ENCODE assay signal across 10 cellular contexts in the genomic region with DNA sequence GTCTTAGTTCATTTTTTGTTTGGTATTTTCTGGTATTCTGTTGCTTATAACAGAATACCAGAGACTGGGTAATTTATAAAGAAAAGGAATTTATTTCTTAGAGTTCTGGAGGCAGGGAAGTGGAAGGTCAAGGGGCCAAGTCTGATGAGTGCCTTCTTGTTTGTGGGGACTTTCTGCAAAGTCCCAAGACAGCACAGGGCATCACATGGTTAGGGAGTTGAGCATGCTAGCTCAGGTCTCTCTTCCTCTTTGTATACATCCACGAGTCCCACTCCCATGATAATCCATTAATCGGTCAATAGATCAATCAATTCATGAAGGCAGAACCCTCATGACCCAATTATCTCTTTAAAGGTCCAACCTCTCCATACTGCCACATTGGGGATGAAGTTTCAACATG.
"Had no signal": no experiment of that assay in that cellular context is flagged by ENCODE, and none has a peak within 500 bp of the region (broad histone marks: within the 10 kb centered on the region; RNA-seq: fewer than 3 reads in every experiment).

No MANE protein-coding gene starts in this region.

- H3K4me3 Mint-ChIP-seq: HFFc6, IgD-negative memory B cell had no signal

- H3K36me3 Mint-ChIP-seq: IgD-negative memory B cell had no signal

- H3K9ac ChIP-seq: GM23248, KMS-11 had no signal

- H3K4me2 ChIP-seq: KMS-11 had no signal

- H3K27ac Mint-ChIP-seq: HFFc6 had no signal

- H2AFZ ChIP-seq: GM23248 had no signal

- H3K27ac ChIP-seq: GM23248, KMS-11 had no signal

- H3K9me3 ChIP-seq: HAP-1 had no signal

- DNase-seq: GM23248, GOT3, H7, HFFc6, KBM-7 had no signal

- H3K4me3 ChIP-seq: GM23248, HAP-1 had no signal

- ATAC-seq: HCT116, HepG2 had no signal

- H3K9me3 Mint-ChIP-seq: HFFc6 had no signal
